1 cellular context compared by ENCODE assay signal in the genomic region with DNA sequence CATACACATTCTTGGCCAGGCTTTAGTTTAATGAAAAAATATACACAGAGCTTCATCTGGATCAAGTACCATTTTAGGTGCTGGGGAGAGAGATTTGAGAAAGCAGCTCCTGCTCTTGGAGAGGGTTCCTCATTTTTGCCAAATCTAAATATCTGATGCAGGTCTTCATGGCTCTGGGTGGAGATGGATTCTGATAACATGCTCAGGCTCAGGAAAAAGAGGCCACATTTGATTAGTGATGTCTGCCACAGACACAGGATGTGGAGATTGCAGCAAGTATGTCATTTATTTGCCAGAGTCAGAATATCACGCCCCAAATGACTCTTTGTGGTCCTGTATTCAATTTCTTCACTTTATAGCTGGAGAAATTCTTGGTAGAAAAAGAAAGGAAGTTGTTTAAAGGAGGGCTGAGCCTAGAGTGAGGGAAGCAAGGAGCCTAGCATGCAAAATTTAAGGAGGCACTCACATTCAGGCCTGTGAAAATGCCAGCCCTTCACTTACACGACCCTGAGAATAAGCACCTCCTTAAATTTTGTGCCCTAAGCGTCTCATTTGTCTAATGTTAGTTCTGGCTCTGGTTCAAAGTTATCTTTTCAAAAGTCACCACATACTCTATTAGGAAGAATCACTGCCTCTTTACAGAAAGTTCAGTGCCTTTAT.
TF ChIP-seq lines count a peak whose summit lies in the region.

No MANE protein-coding gene starts in this region.

TF ChIP-seq in SK-N-SH, 30 proteins besides CTCF, POLR2A, EP300 and RAD21 (continued from another document):
- TF ChIP-seq, protein P1, sequence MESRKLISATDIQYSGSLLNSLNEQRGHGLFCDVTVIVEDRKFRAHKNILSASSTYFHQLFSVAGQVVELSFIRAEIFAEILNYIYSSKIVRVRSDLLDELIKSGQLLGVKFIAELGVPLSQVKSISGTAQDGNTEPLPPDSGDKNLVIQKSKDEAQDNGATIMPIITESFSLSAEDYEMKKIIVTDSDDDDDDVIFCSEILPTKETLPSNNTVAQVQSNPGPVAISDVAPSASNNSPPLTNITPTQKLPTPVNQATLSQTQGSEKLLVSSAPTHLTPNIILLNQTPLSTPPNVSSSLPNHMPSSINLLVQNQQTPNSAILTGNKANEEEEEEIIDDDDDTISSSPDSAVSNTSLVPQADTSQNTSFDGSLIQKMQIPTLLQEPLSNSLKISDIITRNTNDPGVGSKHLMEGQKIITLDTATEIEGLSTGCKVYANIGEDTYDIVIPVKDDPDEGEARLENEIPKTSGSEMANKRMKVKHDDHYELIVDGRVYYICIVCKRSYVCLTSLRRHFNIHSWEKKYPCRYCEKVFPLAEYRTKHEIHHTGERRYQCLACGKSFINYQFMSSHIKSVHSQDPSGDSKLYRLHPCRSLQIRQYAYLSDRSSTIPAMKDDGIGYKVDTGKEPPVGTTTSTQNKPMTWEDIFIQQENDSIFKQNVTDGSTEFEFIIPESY (IDR thresholded peaks at IDR 0.05; ENCODE audit: borderline replicate concordance, low read depth) = no peak
- TF ChIP-seq POLR2AphosphoS5 (IDR thresholded peaks at IDR 0.05; ENCODE audit: low read depth, low read length) (no peak), TAF1 (IDR thresholded peaks at IDR 0.05; ENCODE audit: borderline replicate concordance, low read depth, low read length) (no peak), CHD2 (IDR thresholded peaks at IDR 0.05; ENCODE audit: low read length, partially characterized antibody) (no peak), YY1 (IDR thresholded peaks at IDR 0.05; ENCODE audit: low read depth) (no peak)
